Comparison of ENCODE assay signal across 12 cellular contexts in the genomic region with DNA sequence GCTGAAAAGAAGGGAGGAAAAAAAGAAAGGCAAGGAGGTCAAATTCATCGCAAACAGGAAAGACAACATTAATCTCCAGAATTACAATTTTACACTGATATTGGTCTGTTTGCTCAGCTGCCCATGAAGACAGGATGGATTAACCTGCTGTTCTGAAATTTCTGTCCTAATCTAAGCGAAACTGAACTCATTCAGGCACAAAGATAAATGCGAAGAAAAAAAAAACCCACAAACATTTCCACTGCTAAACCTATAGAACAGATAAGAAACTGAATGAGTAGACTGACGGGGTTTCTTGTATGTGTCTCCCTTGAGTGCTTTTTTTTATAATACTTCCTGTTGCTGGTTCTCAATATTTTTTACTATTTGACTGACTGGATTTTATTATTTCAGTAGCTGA.
A peak's percentile ranks its signal among the peaks of the same experiment; 100 is the strongest.
DNase-seq lines count a peak whose midpoint lies in the region; ATAC-seq and TF ChIP-seq lines count a peak whose summit lies in the region.
"Had no signal": no experiment of that assay in that cellular context is flagged by ENCODE, and none has a peak within 500 bp of the region (broad histone marks: within the 10 kb centered on the region; RNA-seq: fewer than 3 reads in every experiment).

No MANE protein-coding gene starts in this region.

- H2AFZ ChIP-seq in PC-9: no peak overlapping the region

- no peak overlapping the region for H3K27ac Mint-ChIP-seq in Caco-2 (ENCODE audit: unreplicated experiment)
- H3K27ac Mint-ChIP-seq: activated CD4-positive, alpha-beta memory T cell treated with anti-CD3 and anti-CD28 coated beads for 36 hours had no signal

- H3K27me3 ChIP-seq in Caco-2 (replicated peaks; ENCODE audit: control insufficient read depth, insufficient read depth, low read length): no peaks in the 10 kb centered on the region
- no peaks in the 10 kb centered on the region for H3K27me3 ChIP-seq in PC-9 (ENCODE audit: insufficient read depth, low read depth)

- H3K4me1 Mint-ChIP-seq in Caco-2 (ENCODE audit: low read depth, unreplicated experiment): no peaks in the 10 kb centered on the region

- CTCF ChIA-PET in Caco-2 (lab: Charles Lee) (no interaction called here), PC-9 (lab: Charles Lee) (no interaction called here)

- intact Hi-C loops in Caco-2 (cut with micrococcal nuclease; ENCODE audit: unreplicated experiment): no loop called here
- intact Hi-C loops in PC-9 (cut with micrococcal nuclease; ENCODE audit: unreplicated experiment): no loop called here

- ATAC-seq in HG02798 (IDR thresholded peaks at IDR 0.05; ENCODE audit: poor library complexity, unreplicated experiment): peak; percentile 52
- ATAC-seq in HG03571 (IDR thresholded peaks at IDR 0.05; ENCODE audit: unreplicated experiment): peak; percentile 99

- H4K20me1 ChIP-seq in PC-9 (ENCODE audit: insufficient read depth): no peaks in the 10 kb centered on the region

- DNase-seq in Caco-2: peak in 1 of 2 experiments; percentile 11
- DNase-seq in GM19240 (ENCODE audit: insufficient read length, low spot score): peak; percentile 2
- DNase-seq in dedifferentiated amniotic fluid mesenchymal stem cell (ENCODE audit: extremely low spot score): no peak
- no peak for DNase-seq in PC-9
- DNase-seq in medulla oblongata (ENCODE audit: extremely low spot score): no peak
- DNase-seq in NCI-H2107 treated with DMSO at 0.1 percent for 48 hours (lab: John Stamatoyannopoulos, UW; ENCODE audit: unreplicated experiment): no peak
- DNase-seq: activated CD4-positive, alpha-beta memory T cell treated with anti-CD3 and anti-CD28 coated beads for 36 hours; anterior cingulate cortex; GDM1; posterior cingulate gyrus had no signal

- H3K4me3 Mint-ChIP-seq in Caco-2 (ENCODE audit: unreplicated experiment): peak overlapping the region; percentile 52
- H3K4me3 Mint-ChIP-seq: activated CD4-positive, alpha-beta memory T cell treated with anti-CD3 and anti-CD28 coated beads for 36 hours had no signal

- H3K4me1 ChIP-seq in Caco-2 (no peaks in the 10 kb centered on the region), PC-9 (replicated peaks; ENCODE audit: insufficient read depth) (no peaks in the 10 kb centered on the region)

- no peaks in the 10 kb centered on the region for H3K36me3 Mint-ChIP-seq in Caco-2 (ENCODE audit: insufficient read depth, unreplicated experiment)
- H3K36me3 Mint-ChIP-seq: activated CD4-positive, alpha-beta memory T cell treated with anti-CD3 and anti-CD28 coated beads for 36 hours had no signal

- H3K9me3 ChIP-seq in Caco-2 (no peaks in the 10 kb centered on the region), PC-9 (ENCODE audit: insufficient read depth, low read depth) (no peaks in the 10 kb centered on the region)

- H3K9me3 Mint-ChIP-seq in Caco-2 (ENCODE audit: unreplicated experiment): no peaks in the 10 kb centered on the region
- H3K9me3 Mint-ChIP-seq: activated CD4-positive, alpha-beta memory T cell treated with anti-CD3 and anti-CD28 coated beads for 36 hours had no signal

- BruUV-seq in Caco-2 (replicated peaks; lab: Mats Ljungman, UMichigan) (no TSS peak), PC-9 (replicated peaks; lab: Mats Ljungman, UMichigan) (no TSS peak)

- H3K27me3 Mint-ChIP-seq in Caco-2 (ENCODE audit: insufficient read depth, unreplicated experiment): no peaks in the 10 kb centered on the region
- H3K27me3 Mint-ChIP-seq: activated CD4-positive, alpha-beta memory T cell treated with anti-CD3 and anti-CD28 coated beads for 36 hours had no signal

- no peaks in the 10 kb centered on the region for H3K36me3 ChIP-seq in Caco-2 (ENCODE audit: control insufficient read depth, insufficient read depth, low read length)
- no peaks in the 10 kb centered on the region for H3K36me3 ChIP-seq in PC-9 (ENCODE audit: low read depth)

- no peaks in the 10 kb centered on the region for H3K9me2 ChIP-seq in PC-9 (ENCODE audit: insufficient read depth)

- H3K4me3 ChIP-seq in Caco-2 (ENCODE audit: low read depth, low read length) (no peak overlapping the region), PC-9 (no peak overlapping the region)

- TF ChIP-seq CTCF in Caco-2 (IDR thresholded peaks at IDR 0.05; ENCODE audit: insufficient read depth in 1 of 2, low read depth in 1 of 2, low read length in 1 of 2, severe bottlenecking in 1 of 2, unreplicated experiment in 1 of 2): no peak
- no peak for TF ChIP-seq CTCF in PC-9 (conservative IDR thresholded peaks at IDR 0.05)

- POLR2A ChIA-PET in Caco-2 (lab: Charles Lee) (no interaction called here), PC-9 (lab: Charles Lee; ENCODE audit: unreplicated experiment) (no interaction called here)

- no peak overlapping the region for H3K27ac ChIP-seq in PC-9

- H3K4me2 ChIP-seq in PC-9: no peak overlapping the region

- no peaks in the 10 kb centered on the region for H3K79me2 ChIP-seq in PC-9 (ENCODE audit: low read depth)

- H3F3A ChIP-seq in PC-9 (ENCODE audit: insufficient read depth, low read depth): no peaks in the 10 kb centered on the region
